18 cellular contexts compared by ENCODE assay signal in genomic region chr13:23288564-23288963, GRCh38.
DNase-seq lines count a peak whose midpoint lies in the region; ATAC-seq and TF ChIP-seq lines count a peak whose summit lies in the region.
"Had no signal": no experiment of that assay in that cellular context is flagged by ENCODE, and none has a peak within 500 bp of the region (broad histone marks: within the 10 kb centered on the region; RNA-seq: fewer than 3 reads in every experiment).

No MANE protein-coding gene starts in this region.

- DNase-seq in fibroblast of gingiva (ENCODE audit: low read depth): peak; percentile 67
- no peak for DNase-seq in right atrium auricular region (ENCODE audit: low spot score)
- DNase-seq in thoracic aorta (ENCODE audit: low spot score): no peak
- DNase-seq in NCI-H2196 treated with DMSO at 0.1 percent for 48 hours (lab: John Stamatoyannopoulos, UW; ENCODE audit: unreplicated experiment): no peak
- no peak for DNase-seq in glomerular visceral epithelial cell (ENCODE audit: extremely low spot score)
- DNase-seq in AML-193 (lab: John Stamatoyannopoulos, UW): no peak
- DNase-seq: CD4-positive, CD25-positive, alpha-beta regulatory T cell; HFFc6; NCI-H1436 treated with DMSO at 0.1 percent for 48 hours; NCI-H2029 treated with DMSO at 0.1 percent for 48 hours; NCI-H510A treated with DMSO at 0.1 percent for 48 hours; NCI-H82; PC-3 had no signal

- H3K27ac ChIP-seq in C4-2B (no peak overlapping the region), right atrium auricular region (peak overlapping the region; percentile 51 to 81), thoracic aorta (peak overlapping the region in 1 of 2 donors; percentile 6)
- H3K27ac ChIP-seq: A549, KMS-11, RWPE1 had no signal

- H3K9me3 ChIP-seq in right atrium auricular region: no peaks in the 10 kb centered on the region
- no peaks in the 10 kb centered on the region for H3K9me3 ChIP-seq in thoracic aorta
- H3K9me3 ChIP-seq: A549 had no signal

- peaks cover 0 to 20% of the 10 kb centered on the region in 2 donors for H3K4me1 ChIP-seq in right atrium auricular region
- H3K4me1 ChIP-seq in thoracic aorta (ENCODE audit: control insufficient read depth in 1 of 2, low read depth in 2 of 2): peaks cover 15 to 29% of the 10 kb centered on the region in 2 donors
- H3K4me1 ChIP-seq: A549 had no signal

- no peaks in the 10 kb centered on the region for H3K27me3 ChIP-seq in right atrium auricular region
- H3K27me3 ChIP-seq in thoracic aorta (replicated peaks; ENCODE audit: insufficient read depth): no peaks in the 10 kb centered on the region

- H3K36me3 ChIP-seq in right atrium auricular region (no peaks in the 10 kb centered on the region), thoracic aorta (no peaks in the 10 kb centered on the region)

- TF ChIP-seq CTCF in C4-2B (conservative IDR thresholded peaks at IDR 0.05) (peak; percentile 19; the same call in 1 of the 2 replicates), right atrium auricular region (IDR thresholded peaks at IDR 0.05) (no peak), thoracic aorta (IDR thresholded peaks at IDR 0.05) (peak; percentile 24)

- H3K4me3 ChIP-seq in right atrium auricular region (no peak overlapping the region), thoracic aorta (peak overlapping the region; percentile 43)
- H3K4me3 ChIP-seq: A549 had no signal

- ATAC-seq in thoracic aorta (ENCODE audit: insufficient number of reproducible peaks, low FRiP score, low read depth): peak; percentile 36
- ATAC-seq: A549, HepG2, PC-3 had no signal

Comparison
In these comparisons a context has a peak if more than half of its experiments do, and no peak if none do; other contexts are left out.
1. CTCF ChIP-seq: peak in C4-2B (single experiment) and thoracic aorta (single experiment); none in right atrium auricular region (0 of 2).